Comparison of ENCODE assay signal across 8 cellular contexts in the genomic region with DNA sequence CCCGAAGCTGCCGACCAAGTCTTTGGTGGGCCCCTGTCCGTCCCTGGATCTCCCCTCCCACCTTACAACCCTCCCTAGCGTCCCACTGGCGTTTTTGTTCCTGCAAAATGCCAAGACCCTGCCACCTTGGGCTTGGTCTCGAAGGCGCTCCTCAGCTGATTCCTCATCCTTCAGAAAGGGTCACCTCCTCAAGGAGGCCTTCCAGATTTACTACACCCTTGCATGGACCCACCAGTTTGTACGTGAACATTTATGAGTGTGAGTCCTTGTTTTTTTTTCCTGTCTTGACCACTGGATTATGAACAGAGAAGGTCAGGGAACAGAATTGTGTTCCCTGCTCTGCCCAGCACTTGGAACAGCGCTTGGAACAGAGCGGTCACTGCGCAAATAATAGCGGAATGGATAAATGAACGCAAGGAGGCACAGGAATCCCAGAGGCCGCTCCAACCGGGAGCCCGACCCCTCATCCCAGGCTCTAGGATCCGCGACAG. TPM values are rescaled to one million over a fixed set of nuclear protein-coding genes. Genes with fewer than 3 reads are reported as not detected.
DNase-seq lines count a peak whose midpoint lies in the region; ATAC-seq and TF ChIP-seq lines count a peak whose summit lies in the region.

No MANE protein-coding gene starts in this region.

- peaks cover 61% of the 10 kb centered on the region for H3K27me3 Mint-ChIP-seq in GM23338 (ENCODE audit: insufficient read depth, low read depth, poor library complexity)

- H4K20me1 ChIP-seq in GM23338 (replicated peaks; ENCODE audit: insufficient read depth) = no peaks in the 10 kb centered on the region; the same call in none of the 2 replicates

- no peak overlapping the region for H3K27ac Mint-ChIP-seq in GM23338

- H3K4me3 Mint-ChIP-seq in GM23338 = peak overlapping the region; percentile 73

- WGBS in right cardiac atrium = 23% methylated on average over 18 of the region's 18 CpGs

- H3K79me2 ChIP-seq in GM23338 (replicated peaks; ENCODE audit: insufficient read depth) = peaks cover 4% of the 10 kb centered on the region; the same call in 1 of the 2 replicates

- ATAC-seq in GM23338 = no peak
- ATAC-seq in right cardiac atrium = no peak
- no peak for ATAC-seq in HG03354 (IDR thresholded peaks at IDR 0.05; ENCODE audit: poor library complexity, severe bottlenecking, unreplicated experiment)

- peaks cover 23% of the 10 kb centered on the region for H3K4me1 Mint-ChIP-seq in GM23338

- H3K4me3 ChIP-seq in GM23338 (peak overlapping the region; percentile 95), WERI-Rb-1 (ENCODE audit: low read depth, low read length) (peak overlapping the region; percentile 60), right cardiac atrium (ENCODE audit: low read length) (peak overlapping the region; percentile 76), skin epidermis (peak overlapping the region; percentile 75 to 93 (median 85))

- H3K9me3 Mint-ChIP-seq in GM23338 = no peaks in the 10 kb centered on the region

- intact Hi-C loops in right cardiac atrium (cut with DNase I) = no loop called here

- H3K36me3 ChIP-seq in GM23338 (ENCODE audit: insufficient read depth) (no peaks in the 10 kb centered on the region), WERI-Rb-1 (peaks cover 43% of the 10 kb centered on the region)

- H3K36me3 Mint-ChIP-seq in GM23338 (ENCODE audit: low read depth) = peaks cover 17% of the 10 kb centered on the region

- DNase-seq in GM23338 (ENCODE audit: low spot score) (no peak), WERI-Rb-1 (no peak), right cardiac atrium (no peak), NCI-H526 (lab: John Stamatoyannopoulos, UW) (no peak), GM20000 (ENCODE audit: low spot score) (no peak), superior temporal gyrus (ENCODE audit: extremely low spot score) (no peak)

- peak overlapping the region; percentile 87 for H2AFZ ChIP-seq in GM23338

- H3K9me2 ChIP-seq in GM23338 (ENCODE audit: insufficient read depth) = no peaks in the 10 kb centered on the region

- TF ChIP-seq CTCF in GM23338 (conservative IDR thresholded peaks at IDR 0.05; ENCODE audit: low read depth in 2 of 2) = no peak
- no peak; the same call in 1 of the 2 replicates for TF ChIP-seq CTCF in WERI-Rb-1 (IDR thresholded peaks at IDR 0.05; ENCODE audit: low read depth, low read length)
- no peak for TF ChIP-seq CTCF in GM20000 (IDR thresholded peaks at IDR 0.05; ENCODE audit: extremely low read depth, missing control alignments)

- peaks cover 40% of the 10 kb centered on the region for H3K27me3 ChIP-seq in GM23338 (ENCODE audit: insufficient read depth)
- no peaks in the 10 kb centered on the region for H3K27me3 ChIP-seq in WERI-Rb-1 (ENCODE audit: insufficient read depth, low read depth, severe bottlenecking)
- H3K27me3 ChIP-seq in right cardiac atrium (ENCODE audit: control insufficient read depth, insufficient read depth) = no peaks in the 10 kb centered on the region

- H3K4me2 ChIP-seq in GM23338 = peak overlapping the region; percentile 91

- H3K27ac ChIP-seq in GM23338 (ENCODE audit: low read depth) (no peak overlapping the region), WERI-Rb-1 (peak overlapping the region; percentile 91), right cardiac atrium (ENCODE audit: low read length) (no peak overlapping the region), skin epidermis (peak overlapping the region in 15 of 21 experiments; percentile 43 to 89 (median 77))

- peaks cover 36% of the 10 kb centered on the region for H3F3A ChIP-seq in GM23338 (replicated peaks; ENCODE audit: low read depth)

- H3K9me3 ChIP-seq in WERI-Rb-1 (ENCODE audit: severe bottlenecking) (no peaks in the 10 kb centered on the region), right cardiac atrium (ENCODE audit: control insufficient read depth, low read length) (no peaks in the 10 kb centered on the region)

- peaks cover 21% of the 10 kb centered on the region for H3K4me1 ChIP-seq in GM23338 (ENCODE audit: insufficient read depth)
- peaks cover 5% of the 10 kb centered on the region for H3K4me1 ChIP-seq in right cardiac atrium (ENCODE audit: control insufficient read depth, insufficient read depth, low read length)

TF ChIP-seq in GM23338, 12 proteins besides CTCF, POLR2A, EP300 and RAD21:
- no peak for TF ChIP-seq STAT1 (IDR thresholded peaks at IDR 0.05; ENCODE audit: unreplicated experiment)
- no peak for TF ChIP-seq ZNF331 (CRISPR knock-in tag; IDR thresholded peaks at IDR 0.05; ENCODE audit: low read depth)
- TF ChIP-seq NANOG (IDR thresholded peaks at IDR 0.05; ENCODE audit: borderline replicate concordance) = no peak
- TF ChIP-seq POLR2AphosphoS5 (IDR thresholded peaks at IDR 0.05; ENCODE audit: low read depth) = no peak
- TF ChIP-seq ZNF114 (CRISPR knock-in tag; IDR thresholded peaks at IDR 0.05) = no peak
- TF ChIP-seq, protein P1, sequence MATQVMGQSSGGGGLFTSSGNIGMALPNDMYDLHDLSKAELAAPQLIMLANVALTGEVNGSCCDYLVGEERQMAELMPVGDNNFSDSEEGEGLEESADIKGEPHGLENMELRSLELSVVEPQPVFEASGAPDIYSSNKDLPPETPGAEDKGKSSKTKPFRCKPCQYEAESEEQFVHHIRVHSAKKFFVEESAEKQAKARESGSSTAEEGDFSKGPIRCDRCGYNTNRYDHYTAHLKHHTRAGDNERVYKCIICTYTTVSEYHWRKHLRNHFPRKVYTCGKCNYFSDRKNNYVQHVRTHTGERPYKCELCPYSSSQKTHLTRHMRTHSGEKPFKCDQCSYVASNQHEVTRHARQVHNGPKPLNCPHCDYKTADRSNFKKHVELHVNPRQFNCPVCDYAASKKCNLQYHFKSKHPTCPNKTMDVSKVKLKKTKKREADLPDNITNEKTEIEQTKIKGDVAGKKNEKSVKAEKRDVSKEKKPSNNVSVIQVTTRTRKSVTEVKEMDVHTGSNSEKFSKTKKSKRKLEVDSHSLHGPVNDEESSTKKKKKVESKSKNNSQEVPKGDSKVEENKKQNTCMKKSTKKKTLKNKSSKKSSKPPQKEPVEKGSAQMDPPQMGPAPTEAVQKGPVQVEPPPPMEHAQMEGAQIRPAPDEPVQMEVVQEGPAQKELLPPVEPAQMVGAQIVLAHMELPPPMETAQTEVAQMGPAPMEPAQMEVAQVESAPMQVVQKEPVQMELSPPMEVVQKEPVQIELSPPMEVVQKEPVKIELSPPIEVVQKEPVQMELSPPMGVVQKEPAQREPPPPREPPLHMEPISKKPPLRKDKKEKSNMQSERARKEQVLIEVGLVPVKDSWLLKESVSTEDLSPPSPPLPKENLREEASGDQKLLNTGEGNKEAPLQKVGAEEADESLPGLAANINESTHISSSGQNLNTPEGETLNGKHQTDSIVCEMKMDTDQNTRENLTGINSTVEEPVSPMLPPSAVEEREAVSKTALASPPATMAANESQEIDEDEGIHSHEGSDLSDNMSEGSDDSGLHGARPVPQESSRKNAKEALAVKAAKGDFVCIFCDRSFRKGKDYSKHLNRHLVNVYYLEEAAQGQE (IDR thresholded peaks at IDR 0.05; ENCODE audit: unreplicated experiment) = no peak
- no peak for TF ChIP-seq EZH2phosphoT487 (IDR thresholded peaks at IDR 0.05; ENCODE audit: unreplicated experiment)
- TF ChIP-seq, protein P2, sequence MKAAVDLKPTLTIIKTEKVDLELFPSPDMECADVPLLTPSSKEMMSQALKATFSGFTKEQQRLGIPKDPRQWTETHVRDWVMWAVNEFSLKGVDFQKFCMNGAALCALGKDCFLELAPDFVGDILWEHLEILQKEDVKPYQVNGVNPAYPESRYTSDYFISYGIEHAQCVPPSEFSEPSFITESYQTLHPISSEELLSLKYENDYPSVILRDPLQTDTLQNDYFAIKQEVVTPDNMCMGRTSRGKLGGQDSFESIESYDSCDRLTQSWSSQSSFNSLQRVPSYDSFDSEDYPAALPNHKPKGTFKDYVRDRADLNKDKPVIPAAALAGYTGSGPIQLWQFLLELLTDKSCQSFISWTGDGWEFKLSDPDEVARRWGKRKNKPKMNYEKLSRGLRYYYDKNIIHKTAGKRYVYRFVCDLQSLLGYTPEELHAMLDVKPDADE (IDR thresholded peaks at IDR 0.05) = no peak
- no peak; the same call in 1 of the 2 replicates for TF ChIP-seq CREB1 (CRISPR knock-in tag; IDR thresholded peaks at IDR 0.05; ENCODE audit: low read depth)
- no peak for TF ChIP-seq EZH2 (IDR thresholded peaks at IDR 0.05; ENCODE audit: low read depth, unreplicated experiment)
TF ChIP-seq in GM23338: peak in this region for 0.

RNA-seq across cellular contexts. Expression of a gene that starts 0.9 kb away (rescaled TPM):
- 40.1 and 53.2 TPM in 2 replicates for total RNA-seq in GM23338 (2014; rRNA removed; shearing (Covaris generic))
- 64.5 and 68.5 TPM in 2 replicates for polyA plus RNA-seq in GM23338 (2016; fragmentation: Nextera tagmentation; extraction: Ambion mirVana)
- total RNA-seq in right cardiac atrium = 10 to 100 TPM; 19.6 to 25.7 (median 22.2) TPM
- 31.7 TPM for polyA plus RNA-seq in right cardiac atrium

RNA-seq across cellular contexts. Expression of a gene that starts 1.8 kb away (rescaled TPM):
- total RNA-seq in GM23338 (2014; rRNA removed; shearing (Covaris generic)) = 1.2 and 2.0 TPM in 2 replicates
- polyA plus RNA-seq in GM23338 (2016; fragmentation: Nextera tagmentation; extraction: Ambion mirVana) (2.0 and 2.6 TPM in 2 replicates), right cardiac atrium (0.29 TPM)
- total RNA-seq in right cardiac atrium = not detected

RNA-seq across cellular contexts. Expression of a gene that starts 6.7 kb away (rescaled TPM):
- 72.2 and 77.7 TPM in 2 replicates for total RNA-seq in GM23338 (2014; rRNA removed; shearing (Covaris generic))
- polyA plus RNA-seq in GM23338 (2016; fragmentation: Nextera tagmentation; extraction: Ambion mirVana) (44.7 and 45.4 TPM in 2 replicates), right cardiac atrium (1.4 TPM)
- total RNA-seq in right cardiac atrium = 1 to 10 TPM in 1 of 4 donors, under 1 TPM in 3; 0.57 to 1.0 (median 0.68) TPM

RNA-seq across cellular contexts. Expression of a gene that starts 11.2 kb away (rescaled TPM):
- 122 and 157 TPM in 2 replicates for total RNA-seq in GM23338 (2014; rRNA removed; shearing (Covaris generic))
- polyA plus RNA-seq in GM23338 (2016; fragmentation: Nextera tagmentation; extraction: Ambion mirVana) (67.0 and 68.8 TPM in 2 replicates), right cardiac atrium (39.6 TPM)
- 10 to 100 TPM; 19.0 to 22.8 (median 19.7) TPM for total RNA-seq in right cardiac atrium

RNA-seq across cellular contexts. Expression of a gene that starts 16.4 kb away (rescaled TPM):
- not detected in 2 replicates for total RNA-seq in GM23338 (2014; rRNA removed; shearing (Covaris generic))
- polyA plus RNA-seq in GM23338 (2016; fragmentation: Nextera tagmentation; extraction: Ambion mirVana) = not detected in 2 replicates
- total RNA-seq in right cardiac atrium = not detected
- not detected for polyA plus RNA-seq in right cardiac atrium

Comparison
In these comparisons a context has a peak if more than half of its experiments do, and no peak if none do; other contexts are left out.
1. H3K27ac ChIP-seq: peak in WERI-Rb-1 (single experiment) and skin epidermis (15 of 21); none in GM23338 (single experiment) and right cardiac atrium (single experiment).
2. RNA of a gene that starts 6.7 kb away (total RNA-seq): 72.2 to 77.7 TPM in GM23338; 0.57 to 1.0 TPM in right cardiac atrium; every median in the first group is over 10 times any median in the second.
3. Peak in every context shown above with its lines, with median percentiles within 50 percentile points of each other: H3K4me3 ChIP-seq.